In genomic region chr5:1834022-1834551, GRCh38 we compare ENCODE assay signal across 25 cellular contexts. TPM values are rescaled to one million over a fixed set of nuclear protein-coding genes. Genes with fewer than 3 reads are reported as not detected.
"Had no signal": no experiment of that assay in that cellular context is flagged by ENCODE, and none has a peak within 500 bp of the region (broad histone marks: within the 10 kb centered on the region; RNA-seq: fewer than 3 reads in every experiment).

No MANE protein-coding gene starts in this region.

- H3K4me3 Mint-ChIP-seq: activated CD8-positive, alpha-beta T cell treated with anti-CD3 and anti-CD28 coated beads, Interleukin-2, amount 10 ng/mL, durations not matched to agents 7 days and 5 days; effector memory CD8-positive, alpha-beta T cell; nephron progenitor cell; stimulated activated naive CD8-positive, alpha-beta T cell treated with anti-CD3 and anti-CD28 coated beads, Interleukin-15, Interleukin-2, amounts not matched to agents 100 ng/mL and 50 ng/mL, for 24 hours; T-cell had no signal

- H3K4me1 ChIP-seq: thyroid gland had no signal

- H3K36me3 Mint-ChIP-seq: activated naive CD4-positive, alpha-beta T cell treated with anti-CD3 and anti-CD28 coated beads, Interleukin-2, amount 50 U/mL, for 72 hours had no signal

- ATAC-seq: activated CD8-positive, alpha-beta T cell treated with anti-CD3 and anti-CD28 coated beads, Interleukin-2, amount 10 ng/mL, durations not matched to agents 7 days and 5 days; activated naive CD4-positive, alpha-beta T cell treated with anti-CD3 and anti-CD28 coated beads, Interleukin-2, amount 50 U/mL, for 72 hours; effector memory CD8-positive, alpha-beta T cell; esophagus mucosa; mucosa of descending colon; T-cell had no signal

- H3K9me3 ChIP-seq: mucosa of descending colon, thyroid gland had no signal

- H3K27ac Mint-ChIP-seq: activated CD8-positive, alpha-beta T cell treated with anti-CD3 and anti-CD28 coated beads, Interleukin-2, amount 10 ng/mL, durations not matched to agents 7 days and 5 days; activated naive CD4-positive, alpha-beta T cell treated with anti-CD3 and anti-CD28 coated beads, Interleukin-2, amount 50 U/mL, for 72 hours; effector memory CD8-positive, alpha-beta T cell; nephron progenitor cell; progenitor cell of endocrine pancreas; stimulated activated naive CD8-positive, alpha-beta T cell treated with anti-CD3 and anti-CD28 coated beads, Interleukin-15, Interleukin-2, amounts not matched to agents 100 ng/mL and 50 ng/mL, for 24 hours; T-cell had no signal

- H3K4me3 ChIP-seq: dorsolateral prefrontal cortex, hepatocyte, mucosa of descending colon, thyroid gland had no signal

- H3K4me1 Mint-ChIP-seq: T-cell had no signal

- FAIRE-seq: colon, endothelial cell of umbilical vein had no signal

- H3K4me2 ChIP-seq: hepatocyte had no signal

- H3K27ac ChIP-seq: dorsolateral prefrontal cortex, hepatocyte, thyroid gland had no signal

- H3K27me3 ChIP-seq: hepatocyte, thyroid gland had no signal

- H2AFZ ChIP-seq: hepatocyte had no signal

- DNase-seq: activated CD4-positive, alpha-beta T cell treated with anti-CD3 and anti-CD28 coated beads for 1 hour; activated CD4-positive, alpha-beta T cell treated with anti-CD3 and anti-CD28 coated beads, Interleukin-2, amount 50 U/mL, for 1 hour; activated CD8-positive, alpha-beta T cell treated with anti-CD3 and anti-CD28 coated beads, Interleukin-2, amount 10 ng/mL, durations not matched to agents 7 days and 5 days; activated T-cell treated with anti-CD3 and anti-CD28 coated beads, Interleukin-2, amount 50 U/mL, for 1 hour; central memory CD4-positive, alpha-beta T cell; effector memory CD8-positive, alpha-beta T cell; foreskin melanocyte; mesenchymal stem cell; mucosa of descending colon; nephron progenitor cell; occipital lobe; stimulated activated CD4-positive, alpha-beta T cell treated with anti-CD3 and anti-CD28 coated beads, Interleukin-4, amount 100 ng/mL, for 4 hours; substantia nigra; T-cell; thyroid gland had no signal

- H3K79me2 ChIP-seq: hepatocyte had no signal

- H3K9me3 Mint-ChIP-seq: activated naive CD4-positive, alpha-beta T cell treated with anti-CD3 and anti-CD28 coated beads, Interleukin-2, amount 50 U/mL, for 72 hours; effector memory CD8-positive, alpha-beta T cell; nephron progenitor cell; stimulated activated naive CD8-positive, alpha-beta T cell treated with anti-CD3 and anti-CD28 coated beads, Interleukin-15, Interleukin-2, amounts not matched to agents 100 ng/mL and 50 ng/mL, for 24 hours; T-cell had no signal

- H3K36me3 ChIP-seq: thyroid gland had no signal

RNA-seq across cellular contexts. Expression of gene IRX4, which starts 48.6 kb away (rescaled TPM):
- total RNA-seq: activated CD8-positive, alpha-beta T cell treated with anti-CD3 and anti-CD28 coated beads, Interleukin-2, amount 10 ng/mL, durations not matched to agents 7 days and 5 days; activated naive CD4-positive, alpha-beta T cell treated with anti-CD3 and anti-CD28 coated beads, Interleukin-2, amount 50 U/mL, for 72 hours; aorta; dorsolateral prefrontal cortex; endothelial cell of umbilical vein; hepatocyte; mucosa of descending colon; occipital lobe; T-cell; thyroid gland; ureter had no signal
- polyA plus RNA-seq: aorta, endothelial cell of umbilical vein, hepatocyte had no signal
